Comparison of ENCODE assay signal across 8 cellular contexts in genomic region chr2:20443276-20443920, GRCh38. TPM values are rescaled to one million over a fixed set of nuclear protein-coding genes. Genes with fewer than 3 reads are reported as not detected.
DNase-seq lines count a peak whose midpoint lies in the region; ATAC-seq, FAIRE-seq and TF ChIP-seq lines count a peak whose summit lies in the region.

No MANE protein-coding gene starts in this region.

- peak overlapping the region in 1 of 8 donors; percentile 64 for H3K4me3 Mint-ChIP-seq in naive B cell
- no peak overlapping the region for H3K4me3 Mint-ChIP-seq in stimulated activated memory B cell treated with anti-CD40 and anti-IgM and Interleukin-4, amounts not matched to agents 10 μg/mL and 1 μg/mL and 100 μg/mL, for 72 hours

- no peaks in the 10 kb centered on the region for H3K9me3 Mint-ChIP-seq in naive B cell
- no peaks in the 10 kb centered on the region for H3K9me3 Mint-ChIP-seq in stimulated activated memory B cell treated with anti-CD40 and anti-IgM and Interleukin-4, amounts not matched to agents 10 μg/mL and 1 μg/mL and 100 μg/mL, for 72 hours

- H3K4me3 ChIP-seq in AG09309 (ENCODE audit: control insufficient read depth, low read depth, low read length), result no peak overlapping the region

- FAIRE-seq in GM12891 (lab: Jason Lieb, UNC), result no peak

- no peaks in the 10 kb centered on the region for H3K36me3 Mint-ChIP-seq in naive B cell
- H3K36me3 Mint-ChIP-seq in stimulated activated memory B cell treated with anti-CD40 and anti-IgM and Interleukin-4, amounts not matched to agents 10 μg/mL and 1 μg/mL and 100 μg/mL, for 72 hours, result no peaks in the 10 kb centered on the region

- H3K27ac Mint-ChIP-seq in naive B cell, result peak overlapping the region in 4 of 6 donors; percentile 27 to 82 (median 30)
- H3K27ac Mint-ChIP-seq in stimulated activated memory B cell treated with anti-CD40 and anti-IgM and Interleukin-4, amounts not matched to agents 10 μg/mL and 1 μg/mL and 100 μg/mL, for 72 hours, result no peak overlapping the region

- no peak for DNase-seq in AG09309 (ENCODE audit: low read depth)
- peak; percentile 75 for DNase-seq in NCI-H82 (lab: John Stamatoyannopoulos, UW)
- peak; percentile 60 to 80 for DNase-seq in dermis microvascular lymphatic vessel endothelial cell (ENCODE audit: low read depth in 2 of 2)
- peak; percentile 44 for DNase-seq in naive B cell
- DNase-seq in GM12891 (ENCODE audit: insufficient read length, low spot score), result no peak
- no peak for DNase-seq in stimulated activated CD8-positive, alpha-beta memory T cell treated with anti-CD3 and anti-CD28 coated beads, Interleukin-4, amount 100 ng/mL, for 48 hours

- ATAC-seq in naive B cell (ENCODE audit: low read depth in 2 of 2), result no peak
- no peak for ATAC-seq in stimulated activated memory B cell treated with anti-CD40 and anti-IgM and Interleukin-4, amounts not matched to agents 10 μg/mL and 1 μg/mL and 100 μg/mL, for 72 hours

- peaks cover 4 to 17% (median 7%) of the 10 kb centered on the region in 3 donors for H3K4me1 Mint-ChIP-seq in naive B cell
- H3K4me1 Mint-ChIP-seq in stimulated activated memory B cell treated with anti-CD40 and anti-IgM and Interleukin-4, amounts not matched to agents 10 μg/mL and 1 μg/mL and 100 μg/mL, for 72 hours, result peaks cover 13% of the 10 kb centered on the region

- no peak for TF ChIP-seq POLR2A in GM12891 (IDR thresholded peaks at IDR 0.05; ENCODE audit: low read depth, low read length)

- peaks cover 9 to 13% (median 13%) of the 10 kb centered on the region in 3 donors for H3K27me3 Mint-ChIP-seq in naive B cell
- H3K27me3 Mint-ChIP-seq in stimulated activated memory B cell treated with anti-CD40 and anti-IgM and Interleukin-4, amounts not matched to agents 10 μg/mL and 1 μg/mL and 100 μg/mL, for 72 hours, result no peaks in the 10 kb centered on the region

- TF ChIP-seq CTCF in AG09309 (IDR thresholded peaks at IDR 0.05; ENCODE audit: control insufficient read depth, insufficient read depth, low read depth, low read length, missing control alignments) (peak; percentile 45), GM12872 (IDR thresholded peaks at IDR 0.05; ENCODE audit: insufficient read depth, low read depth, low read length) (peak; percentile 20; the same call in 1 of the 3 replicates)

TF ChIP-seq in GM12891, 5 proteins besides CTCF, POLR2A, EP300 and RAD21:
- TF ChIP-seq TAF1 (IDR thresholded peaks at IDR 0.05; ENCODE audit: low read depth, low read length) (no peak), POU2F2 (IDR thresholded peaks at IDR 0.05; ENCODE audit: low read depth, low read length) (no peak)
TF ChIP-seq in GM12891: peak in this region for 0.

RNA-seq across cellular contexts. Expression of gene RHOB, which starts 3.5 kb away (rescaled TPM):
- 291 and 515 TPM in 2 replicates for total RNA-seq in dermis microvascular lymphatic vessel endothelial cell
- polyA plus RNA-seq in naive B cell (ENCODE audit: low read depth in 6 of 6), result 10 to 100 TPM; 10.3 to 68.9 (median 23.8) TPM
- polyA plus RNA-seq in GM12891 (2012; ENCODE audit: low read depth, missing spikeins), result 12.7 TPM

Comparison
In these comparisons a context has a peak if more than half of its experiments do, and no peak if none do; other contexts are left out.
1. DNase-seq: peak in NCI-H82 (single experiment), dermis microvascular lymphatic vessel endothelial cell (2 of 2) and naive B cell (single experiment); none in AG09309 (single experiment), GM12891 (single experiment) and stimulated activated CD8-positive, alpha-beta memory T cell treated with anti-CD3 and anti-CD28 coated beads, Interleukin-4, amount 100 ng/mL, for 48 hours (single experiment).